ENCODE assay signal across 8 cellular contexts in the genomic region with DNA sequence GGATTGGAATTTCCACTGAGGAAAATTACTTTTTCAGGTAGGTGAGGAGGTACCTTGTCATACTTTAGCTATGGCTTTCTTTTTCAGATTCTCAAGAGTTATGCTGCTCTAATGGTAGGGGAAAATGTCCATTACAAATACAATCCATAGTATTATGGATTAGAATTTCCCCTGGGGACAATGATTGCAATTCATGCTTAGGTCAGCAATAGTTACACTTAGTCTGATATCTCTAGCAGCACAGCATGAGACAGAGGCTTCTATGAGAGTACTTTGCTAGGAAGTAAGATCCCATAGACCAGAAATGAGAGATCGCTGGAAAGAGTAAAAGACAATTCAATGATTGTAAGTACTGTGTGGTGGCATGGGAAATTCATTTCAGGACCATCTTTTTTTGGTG.
"Had no signal": no experiment of that assay in that cellular context is flagged by ENCODE, and none has a peak within 500 bp of the region (broad histone marks: within the 10 kb centered on the region; RNA-seq: fewer than 3 reads in every experiment).

No MANE protein-coding gene starts in this region.

- H2AFZ ChIP-seq: GM23248 had no signal

- H3K36me3 ChIP-seq: HAP-1 had no signal

- H3K4me3 ChIP-seq: GM23248, HAP-1 had no signal

- H3K27ac ChIP-seq: GM23248, KMS-11 had no signal

- FAIRE-seq: HTR-8/SVneo had no signal

- H3K4me1 ChIP-seq: HAP-1 had no signal

- H3K9ac ChIP-seq: GM23248, KMS-11 had no signal

- H3K9me3 ChIP-seq: HAP-1 had no signal

- H3K4me2 ChIP-seq: KMS-11 had no signal

- DNase-seq: GM23248, GOT3, H7, KBM-7 had no signal

- ATAC-seq: HCT116 had no signal
